16 cellular contexts compared by ENCODE assay signal in genomic region chr20:62945771-62946339, GRCh38.
"Had no signal": no experiment of that assay in that cellular context is flagged by ENCODE, and none has a peak within 500 bp of the region (broad histone marks: within the 10 kb centered on the region; RNA-seq: fewer than 3 reads in every experiment).

No MANE protein-coding gene starts in this region.

- DNase-seq: activated CD4-positive, alpha-beta T cell treated with anti-CD3 and anti-CD28 coated beads for 1 hour; activated CD4-positive, alpha-beta T cell treated with anti-CD3 and anti-CD28 coated beads, Interleukin-2, amount 50 U/mL, for 1 hour; activated CD8-positive, alpha-beta T cell treated with anti-CD3 and anti-CD28 coated beads, Interleukin-2, amount 10 ng/mL, durations not matched to agents 7 days and 5 days; activated gamma-delta T cell treated with Interleukin-2 at 50 U/mL for 16 hours; colonic mucosa; naive thymus-derived CD4-positive, alpha-beta T cell; occipital lobe; stimulated activated CD4-positive, alpha-beta T cell treated with anti-CD3 and anti-CD28 coated beads, Interleukin-12 subunit alpha, Interleukin-12 subunit beta, amount 100 ng/mL, for 4 hours; stimulated activated CD4-positive, alpha-beta T cell treated with anti-CD3 and anti-CD28 coated beads, Interleukin-4, amount 100 ng/mL, for 4 hours; stimulated activated naive CD8-positive, alpha-beta T cell treated with anti-CD3 and anti-CD28 coated beads, Interleukin-15, Interleukin-2, amounts not matched to agents 100 U/mL and 50 U/mL, for 24 hours had no signal

- H3K4me1 ChIP-seq: breast epithelium, colonic mucosa had no signal

- H3K27ac ChIP-seq: breast epithelium, colonic mucosa, epithelial cell of prostate had no signal

- H3K4me3 ChIP-seq: breast epithelium, colonic mucosa, heart left ventricle had no signal

- H3K9me3 ChIP-seq: breast epithelium, colonic mucosa had no signal

- ATAC-seq: activated CD8-positive, alpha-beta T cell treated with anti-CD3 and anti-CD28 coated beads, Interleukin-2, amount 10 ng/mL, durations not matched to agents 7 days and 5 days; heart left ventricle; left colon; naive thymus-derived CD4-positive, alpha-beta T cell; stimulated activated naive CD8-positive, alpha-beta T cell treated with anti-CD3 and anti-CD28 coated beads, Interleukin-15, Interleukin-2, amounts not matched to agents 100 U/mL and 50 U/mL, for 24 hours had no signal

- H3K27me3 ChIP-seq: breast epithelium, colonic mucosa, heart left ventricle had no signal

- H3K36me3 ChIP-seq: breast epithelium had no signal

- FAIRE-seq: islet of Langerhans, TTC549 had no signal
